26 cellular contexts compared by ENCODE assay signal in the genomic region with DNA sequence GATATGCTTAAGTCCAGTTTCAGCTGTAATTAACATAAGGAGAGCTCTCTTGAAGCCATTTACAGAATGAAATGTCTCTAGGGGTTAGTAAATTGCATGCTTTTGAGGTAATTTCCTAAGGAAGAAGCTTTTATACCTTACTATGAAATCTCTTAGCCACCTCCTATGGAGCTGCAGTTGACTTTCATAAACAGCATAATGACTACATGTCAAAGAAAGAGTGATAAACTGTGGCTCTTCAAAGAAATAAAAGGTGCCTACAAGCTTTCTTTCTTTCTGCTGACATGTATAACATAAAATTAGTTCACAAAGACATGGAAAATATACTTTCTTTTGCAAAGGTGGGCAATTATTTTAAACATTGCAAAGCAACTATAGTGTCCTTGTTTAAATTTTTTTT.
"Had no signal": no experiment of that assay in that cellular context is flagged by ENCODE, and none has a peak within 500 bp of the region (broad histone marks: within the 10 kb centered on the region; RNA-seq: fewer than 3 reads in every experiment).

No MANE protein-coding gene starts in this region.

- H3K9me3 ChIP-seq: left lung, stomach, suprapubic skin, tibial nerve had no signal

- DNase-seq: activated B cell treated with CpG ODN at 0.5 μM for 24 hours; activated CD4-positive, alpha-beta memory T cell treated with anti-CD3 and anti-CD28 coated beads for 36 hours; activated CD4-positive, alpha-beta T cell treated with anti-CD3 and anti-CD28 coated beads for 36 hours; activated naive CD4-positive, alpha-beta T cell treated with Interleukin-2 at 50 U/mL for 16 hours; activated naive CD8-positive, alpha-beta T cell treated with anti-CD3 and anti-CD28 coated beads for 36 hours; activated T-cell treated with anti-CD3 and anti-CD28 coated beads, Interleukin-2, amount 50 U/mL, for 48 hours; central memory CD4-positive, alpha-beta T cell; dorsolateral prefrontal cortex; effector memory CD8-positive, alpha-beta T cell; foreskin melanocyte; immature natural killer cell; kidney glomerular epithelial cell; left lung; naive B cell; occipital lobe; posterior cingulate gyrus; small intestine; stimulated activated CD4-positive, alpha-beta T cell treated with anti-CD3 and anti-CD28 coated beads, Interleukin-2, amount 100 ng/mL, for 24 hours; stomach had no signal

- H3K9me3 Mint-ChIP-seq: activated B cell treated with CpG ODN at 0.5 μM for 24 hours; activated CD4-positive, alpha-beta memory T cell treated with anti-CD3 and anti-CD28 coated beads for 36 hours; activated naive CD8-positive, alpha-beta T cell treated with anti-CD3 and anti-CD28 coated beads for 36 hours; effector memory CD8-positive, alpha-beta T cell; naive B cell; stimulated activated memory B cell treated with anti-CD40 and anti-IgM and Interleukin-4, amounts not matched to agents 10 μg/mL and 1 μg/mL and 100 μg/mL, for 72 hours had no signal

- H3K27me3 Mint-ChIP-seq: activated CD4-positive, alpha-beta memory T cell treated with anti-CD3 and anti-CD28 coated beads for 36 hours; activated naive CD8-positive, alpha-beta T cell treated with anti-CD3 and anti-CD28 coated beads for 36 hours; stimulated activated memory B cell treated with anti-CD40 and anti-IgM and Interleukin-4, amounts not matched to agents 10 μg/mL and 1 μg/mL and 100 μg/mL, for 72 hours had no signal

- H3K4me1 Mint-ChIP-seq: activated B cell treated with CpG ODN at 0.5 μM for 24 hours; activated CD4-positive, alpha-beta T cell treated with anti-CD3 and anti-CD28 coated beads for 36 hours; immature natural killer cell; naive B cell; stimulated activated memory B cell treated with anti-CD40 and anti-IgM and Interleukin-4, amounts not matched to agents 10 μg/mL and 1 μg/mL and 100 μg/mL, for 72 hours had no signal

- H3K4me1 ChIP-seq: left lung, suprapubic skin had no signal

- H3K4me3 ChIP-seq: dorsolateral prefrontal cortex, hepatocyte, left lung, lung, stomach, suprapubic skin, tibial nerve had no signal

- H3K27ac Mint-ChIP-seq: activated B cell treated with CpG ODN at 0.5 μM for 24 hours; activated CD4-positive, alpha-beta memory T cell treated with anti-CD3 and anti-CD28 coated beads for 36 hours; activated CD4-positive, alpha-beta T cell treated with anti-CD3 and anti-CD28 coated beads for 36 hours; activated naive CD8-positive, alpha-beta T cell treated with anti-CD3 and anti-CD28 coated beads for 36 hours; effector memory CD8-positive, alpha-beta T cell; immature natural killer cell; naive B cell; stimulated activated memory B cell treated with anti-CD40 and anti-IgM and Interleukin-4, amounts not matched to agents 10 μg/mL and 1 μg/mL and 100 μg/mL, for 72 hours had no signal

- H3K36me3 Mint-ChIP-seq: activated CD4-positive, alpha-beta memory T cell treated with anti-CD3 and anti-CD28 coated beads for 36 hours; activated naive CD8-positive, alpha-beta T cell treated with anti-CD3 and anti-CD28 coated beads for 36 hours; immature natural killer cell; naive B cell; stimulated activated memory B cell treated with anti-CD40 and anti-IgM and Interleukin-4, amounts not matched to agents 10 μg/mL and 1 μg/mL and 100 μg/mL, for 72 hours had no signal

- H3K4me3 Mint-ChIP-seq: activated B cell treated with CpG ODN at 0.5 μM for 24 hours; activated CD4-positive, alpha-beta memory T cell treated with anti-CD3 and anti-CD28 coated beads for 36 hours; activated CD4-positive, alpha-beta T cell treated with anti-CD3 and anti-CD28 coated beads for 36 hours; activated naive CD8-positive, alpha-beta T cell treated with anti-CD3 and anti-CD28 coated beads for 36 hours; effector memory CD8-positive, alpha-beta T cell; immature natural killer cell; naive B cell; neural crest cell; stimulated activated memory B cell treated with anti-CD40 and anti-IgM and Interleukin-4, amounts not matched to agents 10 μg/mL and 1 μg/mL and 100 μg/mL, for 72 hours had no signal

- H3K36me3 ChIP-seq: left lung, stomach, suprapubic skin, tibial nerve had no signal

- ATAC-seq: activated CD4-positive, alpha-beta T cell treated with anti-CD3 and anti-CD28 coated beads for 36 hours; effector memory CD8-positive, alpha-beta T cell; left lung; sciatic nerve; stimulated activated memory B cell treated with anti-CD40 and anti-IgM and Interleukin-4, amounts not matched to agents 10 μg/mL and 1 μg/mL and 100 μg/mL, for 72 hours had no signal

- H3K27ac ChIP-seq: dorsolateral prefrontal cortex, hepatocyte, left lung, stomach, suprapubic skin, tibial nerve had no signal
